In genomic region chr22:22655452-22656108, GRCh38 we compare ENCODE assay signal across 25 cellular contexts. TPM values are rescaled to one million over a fixed set of nuclear protein-coding genes. Genes with fewer than 3 reads are reported as not detected.
"Had no signal": no experiment of that assay in that cellular context is flagged by ENCODE, and none has a peak within 500 bp of the region (broad histone marks: within the 10 kb centered on the region; RNA-seq: fewer than 3 reads in every experiment).

No MANE protein-coding gene starts in this region.

- H3K9me3 Mint-ChIP-seq: activated naive CD4-positive, alpha-beta T cell treated with anti-CD3 and anti-CD28 coated beads, Interleukin-2, amount 50 U/mL, for 72 hours; central memory CD8-positive, alpha-beta T cell; effector memory CD8-positive, alpha-beta T cell had no signal

- H3K36me3 ChIP-seq: breast epithelium, gastrocnemius medialis, right lobe of liver, transverse colon had no signal

- H3K27ac ChIP-seq: breast epithelium, dorsolateral prefrontal cortex, gastrocnemius medialis, right lobe of liver, skin epidermis, transverse colon, VCaP had no signal

- H3K4me3 ChIP-seq: breast epithelium, dorsolateral prefrontal cortex, gastrocnemius medialis, right lobe of liver, skin epidermis, transverse colon had no signal

- DNase-seq: activated T-cell treated with anti-CD3 and anti-CD28 coated beads, Interleukin-2, amount 50 U/mL, for 1 hour; dorsolateral prefrontal cortex; effector memory CD8-positive, alpha-beta T cell; gastrocnemius medialis; head of caudate nucleus; hypothalamus; left ventricle myocardium superior; mammary epithelial cell; occipital lobe; right lobe of liver; stimulated activated CD4-positive, alpha-beta T cell treated with anti-CD3 and anti-CD28 coated beads, Interleukin-1b, Interleukin-23, amount 100 ng/mL, for 48 hours; transverse colon had no signal

- H3K36me3 Mint-ChIP-seq: activated naive CD4-positive, alpha-beta T cell treated with anti-CD3 and anti-CD28 coated beads, Interleukin-2, amount 50 U/mL, for 72 hours had no signal

- ATAC-seq: activated CD4-positive, CD25-positive, alpha-beta regulatory T cell treated with anti-CD3 and anti-CD28 coated beads, Interleukin-2, amount 50 U/mL, for 24 hours; effector memory CD8-positive, alpha-beta T cell; esophagus mucosa; gastrocnemius medialis; left ventricle myocardium superior; right lobe of liver had no signal

- H3K4me3 Mint-ChIP-seq: central memory CD8-positive, alpha-beta T cell had no signal

- H3K27me3 ChIP-seq: breast epithelium, gastrocnemius medialis, right lobe of liver, transverse colon had no signal

- H3K4me1 ChIP-seq: breast epithelium, gastrocnemius medialis, right lobe of liver, transverse colon had no signal

- H3K9me3 ChIP-seq: breast epithelium, gastrocnemius medialis, right lobe of liver, transverse colon had no signal

RNA-seq across cellular contexts. Expression of gene GGTLC2, which starts 11.2 kb away (rescaled TPM):
- total RNA-seq: activated naive CD4-positive, alpha-beta T cell treated with anti-CD3 and anti-CD28 coated beads, Interleukin-2, amount 50 U/mL, for 72 hours; astrocyte; breast epithelium; endothelial cell of umbilical vein; esophagus mucosa; gastrocnemius medialis; left ventricle myocardium superior; mammary epithelial cell; mononuclear cell; myocyte; occipital lobe; right lobe of liver; T-helper 2 cell treated with Interferon-gamma antibody and Interleukin-4, amounts not matched to agents 100 ng/mL and 5 ng/mL, for 36 hours; temporal lobe; transverse colon had no signal
